Comparison of ENCODE assay signal across 20 cellular contexts in the genomic region with DNA sequence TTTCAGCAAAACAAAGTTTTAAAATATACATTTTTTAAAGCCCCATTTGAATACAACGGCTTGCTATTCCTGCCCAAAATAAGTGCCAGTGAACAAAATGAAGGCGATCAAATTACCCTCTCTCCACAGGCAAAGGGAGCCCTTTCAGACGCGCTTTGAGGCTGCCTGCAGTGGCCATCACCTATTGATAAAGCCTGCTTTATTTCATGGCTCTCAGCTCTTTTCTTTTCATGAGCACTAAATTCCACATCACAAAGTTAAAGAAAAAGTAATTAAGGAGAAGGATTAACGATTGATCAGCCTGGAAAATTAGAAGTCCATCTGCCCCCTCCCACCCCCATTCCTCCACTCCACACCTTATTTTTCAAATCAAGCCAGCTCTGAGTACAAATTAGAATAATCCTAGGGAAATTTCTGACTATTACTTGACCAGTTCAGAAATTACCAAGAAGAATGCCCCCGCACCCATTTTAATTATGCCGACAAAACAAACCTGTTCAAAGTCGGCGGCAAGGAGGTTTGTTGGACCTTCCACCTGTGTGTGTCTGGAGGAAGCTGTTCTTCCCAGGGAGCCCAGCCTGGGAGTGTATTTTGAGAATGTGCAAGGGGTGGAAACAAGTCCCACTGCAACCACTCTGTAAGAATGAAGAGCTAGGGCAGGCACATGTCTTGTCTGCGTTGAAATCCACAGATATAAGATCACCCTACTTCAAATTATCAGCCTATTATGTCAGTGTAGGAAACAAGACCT.
"Had no signal": no experiment of that assay in that cellular context is flagged by ENCODE, and none has a peak within 500 bp of the region (broad histone marks: within the 10 kb centered on the region; RNA-seq: fewer than 3 reads in every experiment).

No MANE protein-coding gene starts in this region.

- H3K9me3 Mint-ChIP-seq: activated CD4-positive, alpha-beta memory T cell treated with anti-CD3 and anti-CD28 coated beads, Interleukin-2, amount 10 ng/mL, durations not matched to agents 7 days and 5 days; activated T-cell treated with anti-CD3 and anti-CD28 coated beads, Interleukin-2, amount 50 U/mL, for 24 hours; immature natural killer cell; nephron; stimulated activated naive CD8-positive, alpha-beta T cell treated with anti-CD3 and anti-CD28 coated beads, Interleukin-15, Interleukin-2, amounts not matched to agents 100 ng/mL and 50 ng/mL, for 24 hours; type B pancreatic cell had no signal

- H3K4me3 Mint-ChIP-seq: activated CD4-positive, alpha-beta memory T cell treated with anti-CD3 and anti-CD28 coated beads, Interleukin-2, amount 10 ng/mL, durations not matched to agents 7 days and 5 days; activated CD4-positive, alpha-beta T cell treated with anti-CD3 and anti-CD28 coated beads for 36 hours; activated naive CD8-positive, alpha-beta T cell; activated T-cell treated with anti-CD3 and anti-CD28 coated beads, Interleukin-2, amount 50 U/mL, for 24 hours; immature natural killer cell; nephron; stimulated activated naive CD8-positive, alpha-beta T cell treated with anti-CD3 and anti-CD28 coated beads, Interleukin-15, Interleukin-2, amounts not matched to agents 100 ng/mL and 50 ng/mL, for 24 hours; type B pancreatic cell had no signal

- H3K9me3 ChIP-seq: ovary, spleen, suprapubic skin had no signal

- H3K4me1 ChIP-seq: foreskin keratinocyte, spleen, suprapubic skin had no signal

- H3K27me3 ChIP-seq: ovary, suprapubic skin had no signal

- H3K36me3 Mint-ChIP-seq: activated naive CD8-positive, alpha-beta T cell; immature natural killer cell; type B pancreatic cell had no signal

- DNase-seq: activated CD4-positive, alpha-beta memory T cell treated with anti-CD3 and anti-CD28 coated beads, Interleukin-2, amount 10 ng/mL, durations not matched to agents 7 days and 5 days; activated CD4-positive, alpha-beta T cell treated with anti-CD3 and anti-CD28 coated beads for 36 hours; activated gamma-delta T cell; activated T-cell treated with anti-CD3 and anti-CD28 coated beads, Interleukin-2, amount 50 U/mL, for 24 hours; amniotic stem cell; caudate nucleus; effector CD8-positive, alpha-beta T cell; foreskin keratinocyte; glutamatergic neuron; hypothalamus; immature natural killer cell; ovary; spleen had no signal

- H3K36me3 ChIP-seq: ovary, spleen, suprapubic skin had no signal

- H3K27ac ChIP-seq: foreskin keratinocyte, ovary, spleen, suprapubic skin, VCaP had no signal

- H3K27ac Mint-ChIP-seq: activated CD4-positive, alpha-beta memory T cell treated with anti-CD3 and anti-CD28 coated beads, Interleukin-2, amount 10 ng/mL, durations not matched to agents 7 days and 5 days; activated CD4-positive, alpha-beta T cell treated with anti-CD3 and anti-CD28 coated beads for 36 hours; activated naive CD8-positive, alpha-beta T cell; activated T-cell treated with anti-CD3 and anti-CD28 coated beads, Interleukin-2, amount 50 U/mL, for 24 hours; immature natural killer cell; nephron; stimulated activated naive CD8-positive, alpha-beta T cell treated with anti-CD3 and anti-CD28 coated beads, Interleukin-15, Interleukin-2, amounts not matched to agents 100 ng/mL and 50 ng/mL, for 24 hours; type B pancreatic cell had no signal

- ATAC-seq: activated CD4-positive, alpha-beta T cell treated with anti-CD3 and anti-CD28 coated beads for 36 hours; foreskin keratinocyte; sciatic nerve had no signal

- H3K27me3 Mint-ChIP-seq: activated CD4-positive, alpha-beta memory T cell treated with anti-CD3 and anti-CD28 coated beads, Interleukin-2, amount 10 ng/mL, durations not matched to agents 7 days and 5 days; activated CD4-positive, alpha-beta T cell treated with anti-CD3 and anti-CD28 coated beads for 36 hours; activated naive CD8-positive, alpha-beta T cell had no signal

- H3K4me1 Mint-ChIP-seq: activated CD4-positive, alpha-beta memory T cell treated with anti-CD3 and anti-CD28 coated beads, Interleukin-2, amount 10 ng/mL, durations not matched to agents 7 days and 5 days; activated CD4-positive, alpha-beta T cell treated with anti-CD3 and anti-CD28 coated beads for 36 hours; immature natural killer cell; nephron had no signal

- H3K4me3 ChIP-seq: ovary, spleen, suprapubic skin had no signal
